Comparison of ENCODE assay signal across 11 cellular contexts in genomic region chr6:155341130-155341828, GRCh38. TPM values are rescaled to one million over a fixed set of nuclear protein-coding genes. Genes with fewer than 3 reads are reported as not detected.
DNase-seq lines count a peak whose midpoint lies in the region; ATAC-seq and TF ChIP-seq lines count a peak whose summit lies in the region.
"Had no signal": no experiment of that assay in that cellular context is flagged by ENCODE, and none has a peak within 500 bp of the region (broad histone marks: within the 10 kb centered on the region; RNA-seq: fewer than 3 reads in every experiment).

No MANE protein-coding gene starts in this region.

- H3K27ac ChIP-seq in PC-3 (ENCODE audit: low read length) (peak overlapping the region; percentile 95), neural progenitor cell (no peak overlapping the region), ascending aorta (no peak overlapping the region)
- H3K27ac ChIP-seq: A549 had no signal

- no peak for DNase-seq in activated CD4-positive, CD25-positive, alpha-beta regulatory T cell treated with anti-CD3 and anti-CD28 coated beads, Interleukin-2, amount 50 U/mL, for 72 hours
- DNase-seq in PC-3 = peak; percentile 74
- no peak for DNase-seq in stimulated activated effector memory CD8-positive, alpha-beta T cell treated with anti-CD3 and anti-CD28 coated beads, Interleukin-12 subunit alpha, Interleukin-12 subunit beta, amount 100 ng/mL, for 72 hours (ENCODE audit: low spot score in 2 of 2)
- no peak for DNase-seq in neural progenitor cell (ENCODE audit: low spot score)
- DNase-seq in HPDE6-E6E7 (ENCODE audit: extremely low spot score) = no peak
- DNase-seq in ascending aorta (ENCODE audit: low spot score in 2 of 2) = no peak
- DNase-seq: activated CD4-positive, CD25-positive, alpha-beta regulatory T cell had no signal

- TF ChIP-seq CTCF in PC-3 (conservative IDR thresholded peaks at IDR 0.05; ENCODE audit: low read depth, low read length) (no peak), neural progenitor cell (IDR thresholded peaks at IDR 0.05) (no peak), ascending aorta (IDR thresholded peaks at IDR 0.05) (no peak)

- H3K9ac ChIP-seq in PC-3 (ENCODE audit: low read length) (peak overlapping the region; percentile 59; the same call in 1 of the 2 replicates), neural progenitor cell (no peak overlapping the region)

- POLR2A ChIA-PET in PC-3 (lab: Charles Lee; ENCODE audit: unreplicated experiment) = no interaction called here

- H3K36me3 ChIP-seq in PC-3 (ENCODE audit: low read depth, low read length) (no peaks in the 10 kb centered on the region), neural progenitor cell (no peaks in the 10 kb centered on the region), ascending aorta (no peaks in the 10 kb centered on the region)

- H3K4me2 ChIP-seq in PC-3 (ENCODE audit: low read length) (no peak overlapping the region), neural progenitor cell (no peak overlapping the region)
- H3K4me2 ChIP-seq: A549 had no signal

- H3K9me3 ChIP-seq in PC-3 (ENCODE audit: low read length) = no peaks in the 10 kb centered on the region
- H3K9me3 ChIP-seq in neural progenitor cell (ENCODE audit: low read depth) = peaks cover 4% of the 10 kb centered on the region
- H3K9me3 ChIP-seq in ascending aorta = peaks cover 9 to 15% of the 10 kb centered on the region in 2 donors

- H3K4me3 Mint-ChIP-seq in stimulated activated effector memory CD8-positive, alpha-beta T cell treated with anti-CD3 and anti-CD28 coated beads, Interleukin-12 subunit alpha, Interleukin-12 subunit beta, amount 100 ng/mL, for 72 hours = no peak overlapping the region
- H3K4me3 Mint-ChIP-seq in neural progenitor cell = no peak overlapping the region
- H3K4me3 Mint-ChIP-seq: type B pancreatic cell had no signal

- H3K79me2 ChIP-seq in PC-3 (ENCODE audit: low read length) (no peaks in the 10 kb centered on the region), neural progenitor cell (ENCODE audit: low read depth) (no peaks in the 10 kb centered on the region)

- no peak overlapping the region for H3K27ac Mint-ChIP-seq in stimulated activated effector memory CD8-positive, alpha-beta T cell treated with anti-CD3 and anti-CD28 coated beads, Interleukin-12 subunit alpha, Interleukin-12 subunit beta, amount 100 ng/mL, for 72 hours
- no peak overlapping the region for H3K27ac Mint-ChIP-seq in neural progenitor cell
- H3K27ac Mint-ChIP-seq: type B pancreatic cell had no signal

- H3K4me3 ChIP-seq in PC-3 (ENCODE audit: low read length) (no peak overlapping the region), neural progenitor cell (no peak overlapping the region), ascending aorta (no peak overlapping the region)
- H3K4me3 ChIP-seq: A549 had no signal

- H2AFZ ChIP-seq in PC-3 (ENCODE audit: low read length) = no peak overlapping the region
- no peak overlapping the region for H2AFZ ChIP-seq in neural progenitor cell (replicated peaks)

- intact Hi-C loops in PC-3 (cut with micrococcal nuclease) (loop anchor here (5.0 kb wide), 2 partner anchors 151 to 191 kb away; no protein-coding TSS in a partner anchor), ascending aorta (cut with DNase I) (no loop called here)

- H3K27me3 ChIP-seq in PC-3 (ENCODE audit: low read length) = no peaks in the 10 kb centered on the region
- H3K27me3 ChIP-seq in neural progenitor cell = no peaks in the 10 kb centered on the region
- H3K27me3 ChIP-seq in ascending aorta = no peaks in the 10 kb centered on the region

- H4K20me1 ChIP-seq in PC-3 (ENCODE audit: low read length) (no peaks in the 10 kb centered on the region), neural progenitor cell (ENCODE audit: low read depth) (no peaks in the 10 kb centered on the region)

- no peaks in the 10 kb centered on the region for H3F3A ChIP-seq in PC-3 (ENCODE audit: low read length, unreplicated experiment)
- no peaks in the 10 kb centered on the region for H3F3A ChIP-seq in neural progenitor cell (ENCODE audit: low read depth)

- peaks cover 3% of the 10 kb centered on the region for H3K27me3 Mint-ChIP-seq in neural progenitor cell (ENCODE audit: insufficient read depth, low read depth)
- H3K27me3 Mint-ChIP-seq: type B pancreatic cell had no signal

- H3K9me3 Mint-ChIP-seq in stimulated activated effector memory CD8-positive, alpha-beta T cell treated with anti-CD3 and anti-CD28 coated beads, Interleukin-12 subunit alpha, Interleukin-12 subunit beta, amount 100 ng/mL, for 72 hours = peaks cover 3% of the 10 kb centered on the region
- peaks cover 27% of the 10 kb centered on the region for H3K9me3 Mint-ChIP-seq in neural progenitor cell
- H3K9me3 Mint-ChIP-seq: type B pancreatic cell had no signal

- H3K4me1 ChIP-seq in PC-3 (ENCODE audit: insufficient read depth, low read length) (peaks cover 14% of the 10 kb centered on the region), neural progenitor cell (no peaks in the 10 kb centered on the region), ascending aorta (no peaks in the 10 kb centered on the region)
- H3K4me1 ChIP-seq: A549 had no signal

- BruUV-seq in PC-3 (replicated peaks; lab: Mats Ljungman, UMichigan) = no TSS peak

- no peaks in the 10 kb centered on the region for H3K9me2 ChIP-seq in PC-3 (replicated peaks; ENCODE audit: low read length)

- H3K4me1 Mint-ChIP-seq in stimulated activated effector memory CD8-positive, alpha-beta T cell treated with anti-CD3 and anti-CD28 coated beads, Interleukin-12 subunit alpha, Interleukin-12 subunit beta, amount 100 ng/mL, for 72 hours = peaks cover 6% of the 10 kb centered on the region
- H3K4me1 Mint-ChIP-seq in neural progenitor cell = no peaks in the 10 kb centered on the region

- CTCF ChIA-PET in PC-3 (lab: Charles Lee) = no interaction called here

- H3K36me3 Mint-ChIP-seq in stimulated activated effector memory CD8-positive, alpha-beta T cell treated with anti-CD3 and anti-CD28 coated beads, Interleukin-12 subunit alpha, Interleukin-12 subunit beta, amount 100 ng/mL, for 72 hours = no peaks in the 10 kb centered on the region
- H3K36me3 Mint-ChIP-seq in neural progenitor cell = peaks cover 2% of the 10 kb centered on the region
- H3K36me3 Mint-ChIP-seq: type B pancreatic cell had no signal

- peak; percentile 54 to 55 for ATAC-seq in activated CD4-positive, CD25-positive, alpha-beta regulatory T cell treated with anti-CD3 and anti-CD28 coated beads, Interleukin-2, amount 50 U/mL, for 24 hours
- ATAC-seq in HG02938 (IDR thresholded peaks at IDR 0.05; ENCODE audit: unreplicated experiment) (peak; percentile 89), PC-3 (peak; percentile 45)
- peak; percentile 28 for ATAC-seq in stimulated activated effector memory CD8-positive, alpha-beta T cell treated with anti-CD3 and anti-CD28 coated beads, Interleukin-12 subunit alpha, Interleukin-12 subunit beta, amount 100 ng/mL, for 72 hours

RNA-seq across cellular contexts. Expression of gene TFB1M, which starts 27.0 kb away (rescaled TPM):
- total RNA-seq in PC-3 (2014; rRNA removed) (23.1 and 25.6 TPM in 2 replicates), neural progenitor cell (ENCODE audit: low replicate concordance) (24.1 and 24.6 TPM in 2 replicates), ascending aorta (2.9 TPM)

Comparison
In these comparisons a context has a peak if more than half of its experiments do, and no peak if none do; other contexts are left out.
1. ATAC-seq: peak in every context shown above with its lines; median percentile 89 in HG02938; 54 in activated CD4-positive, CD25-positive, alpha-beta regulatory T cell treated with anti-CD3 and anti-CD28 coated beads, Interleukin-2, amount 50 U/mL, for 24 hours; 45 in PC-3; 28 in stimulated activated effector memory CD8-positive, alpha-beta T cell treated with anti-CD3 and anti-CD28 coated beads, Interleukin-12 subunit alpha, Interleukin-12 subunit beta, amount 100 ng/mL, for 72 hours.